ENCODE assay signal across 8 cellular contexts in genomic region chr9:130604295-130604694, GRCh38.
"Had no signal": no experiment of that assay in that cellular context is flagged by ENCODE, and none has a peak within 500 bp of the region (broad histone marks: within the 10 kb centered on the region; RNA-seq: fewer than 3 reads in every experiment).

No MANE protein-coding gene starts in this region.

- H3K4me3 ChIP-seq: GM12878 had no signal

- FAIRE-seq: G401.6, GM12878, GM12891, GM12892, GM18507, GM19239 had no signal

- ATAC-seq: GM12878 had no signal

- DNase-seq: GDM1, GF-D8 had no signal
